Comparison of ENCODE assay signal across 9 cellular contexts in the genomic region with DNA sequence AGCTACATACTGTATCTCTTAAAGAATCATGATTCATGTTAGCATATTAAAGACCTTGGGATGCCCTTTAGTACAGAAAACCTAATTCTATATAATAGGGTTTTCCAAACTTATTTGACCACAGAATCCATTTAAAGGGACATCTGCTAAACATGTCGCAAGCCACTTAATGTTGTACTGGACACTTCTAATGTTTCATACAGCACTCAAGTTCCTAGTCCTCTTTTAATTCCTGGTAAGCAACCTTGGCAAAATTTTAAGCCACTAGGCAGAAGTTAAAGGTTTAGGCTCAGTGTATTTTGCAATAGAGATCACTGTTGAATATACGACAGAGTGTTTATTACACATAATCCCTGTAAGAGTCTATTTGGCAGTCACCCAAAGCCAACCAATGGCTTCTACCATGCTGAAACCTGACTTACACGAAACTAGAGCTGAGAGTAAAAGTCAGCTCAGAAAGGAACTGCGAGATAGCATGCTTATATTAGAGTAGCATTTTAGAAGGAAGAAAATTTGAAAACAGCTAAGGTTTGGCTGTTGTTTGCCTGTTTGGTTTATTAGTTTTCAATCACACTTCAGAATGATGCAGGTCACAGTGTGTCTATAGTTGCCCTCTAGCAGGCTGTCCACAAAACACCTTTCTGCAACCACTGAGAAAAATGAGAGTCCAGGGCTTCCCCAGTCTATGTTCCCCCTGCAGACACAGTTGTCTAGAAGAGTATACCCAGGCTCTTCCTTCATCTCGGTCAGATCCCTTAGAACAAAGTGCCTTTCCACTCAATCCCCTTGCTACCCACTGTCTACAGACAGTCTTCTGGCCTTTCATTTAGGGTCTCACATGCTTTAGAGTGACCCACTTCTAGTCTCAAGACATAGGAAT.
A peak's percentile ranks its signal among the peaks of the same experiment; 100 is the strongest.
DNase-seq lines count a peak whose midpoint lies in the region; ATAC-seq and TF ChIP-seq lines count a peak whose summit lies in the region.
"Had no signal": no experiment of that assay in that cellular context is flagged by ENCODE, and none has a peak within 500 bp of the region (broad histone marks: within the 10 kb centered on the region; RNA-seq: fewer than 3 reads in every experiment).

No MANE protein-coding gene starts in this region.

- peaks cover 2% of the 10 kb centered on the region for H3K36me3 Mint-ChIP-seq in central memory CD8-positive, alpha-beta T cell (ENCODE audit: insufficient read depth)
- no peaks in the 10 kb centered on the region for H3K36me3 Mint-ChIP-seq in CD8-positive, alpha-beta T cell

- no peaks in the 10 kb centered on the region for H3K9me3 Mint-ChIP-seq in central memory CD8-positive, alpha-beta T cell
- no peaks in the 10 kb centered on the region for H3K9me3 Mint-ChIP-seq in CD8-positive, alpha-beta T cell

- no peaks in the 10 kb centered on the region for H3K36me3 ChIP-seq in gastrocnemius medialis
- no peaks in the 10 kb centered on the region for H3K36me3 ChIP-seq in CD8-positive, alpha-beta T cell (ENCODE audit: insufficient read depth, low read length)

- TF ChIP-seq CTCF in gastrocnemius medialis (IDR thresholded peaks at IDR 0.05 in 4 of 5, conservative IDR thresholded peaks at IDR 0.05 in 1 of 5) = no peak
- no peak for TF ChIP-seq CTCF in CD8-positive, alpha-beta T cell (IDR thresholded peaks at IDR 0.05)

- peak overlapping the region; percentile 73 for H3K4me3 Mint-ChIP-seq in central memory CD8-positive, alpha-beta T cell
- H3K4me3 Mint-ChIP-seq in CD8-positive, alpha-beta T cell = no peak overlapping the region

- H3K27ac Mint-ChIP-seq in central memory CD8-positive, alpha-beta T cell (ENCODE audit: low read depth) = peak overlapping the region; percentile 11
- H3K27ac Mint-ChIP-seq in CD8-positive, alpha-beta T cell = no peak overlapping the region

- no peaks in the 10 kb centered on the region for H3K9me3 ChIP-seq in gastrocnemius medialis
- H3K9me3 ChIP-seq in CD8-positive, alpha-beta T cell (ENCODE audit: low read length) = no peaks in the 10 kb centered on the region

- ATAC-seq in central memory CD8-positive, alpha-beta T cell (replicated peaks; ENCODE audit: extremely low read depth, poor library complexity, severe bottlenecking) = no peak
- ATAC-seq in gastrocnemius medialis = peak; percentile 92 to 94
- no peak for ATAC-seq in GM21381 (IDR thresholded peaks at IDR 0.05; ENCODE audit: unreplicated experiment)
- no peak for ATAC-seq in CD8-positive, alpha-beta T cell

- in situ Hi-C loops in gastrocnemius medialis (cut with MboI; ENCODE audit: low sequenced_read_pairs in 4 of 4) = loop anchor here in 2 of 4 donors (10.0 to 25.0 kb wide), 3 partner anchors 122 to 615 kb away; no protein-coding TSS in a partner anchor

- CTCF ChIA-PET in CD8-positive, alpha-beta T cell (lab: Charles Lee) = interaction anchor here (1.0 kb wide), 1 partner anchor 42 kb away, joined by 4 read pairs; no protein-coding TSS in a partner anchor

- intact Hi-C loops in gastrocnemius medialis (cut with DNase I; ENCODE audit: low total_unique reads) = loop anchor here (5.0 to 10.0 kb wide), 2 partner anchors 68 to 135 kb away; no protein-coding TSS in a partner anchor
- intact Hi-C loops in CD8-positive, alpha-beta T cell (cut with DNase I, micrococcal nuclease) = no loop called here

- H3K27ac ChIP-seq in gastrocnemius medialis = peak overlapping the region in 2 of 4 donors; percentile 14 to 17
- H3K27ac ChIP-seq in CD8-positive, alpha-beta T cell (ENCODE audit: low read depth, low read length) = no peak overlapping the region

- H3K27me3 ChIP-seq in gastrocnemius medialis = no peaks in the 10 kb centered on the region
- no peaks in the 10 kb centered on the region for H3K27me3 ChIP-seq in CD8-positive, alpha-beta T cell (ENCODE audit: insufficient read depth, low read length)

- TF ChIP-seq POLR2A in gastrocnemius medialis (IDR thresholded peaks at IDR 0.05) = no peak

- POLR2A ChIA-PET in CD8-positive, alpha-beta T cell (lab: Charles Lee) = no interaction called here

- H3K4me1 Mint-ChIP-seq in central memory CD8-positive, alpha-beta T cell = peaks cover 19% of the 10 kb centered on the region
- H3K4me1 Mint-ChIP-seq in CD8-positive, alpha-beta T cell (ENCODE audit: low read depth) = peaks cover 7% of the 10 kb centered on the region

- peak; percentile 6 for DNase-seq in SKM-1 treated with dmso at 0.1 percent for 144 hours (lab: John Stamatoyannopoulos, UW; ENCODE audit: unreplicated experiment)
- no peak for DNase-seq in SKM-1 (lab: John Stamatoyannopoulos, UW; ENCODE audit: unreplicated experiment)
- peak; percentile 63 for DNase-seq in NCI-H2196 (lab: John Stamatoyannopoulos, UW; ENCODE audit: unreplicated experiment)
- no peak for DNase-seq in central memory CD8-positive, alpha-beta T cell (ENCODE audit: low spot score in 2 of 2)
- peak; percentile 56 to 61 for DNase-seq in gastrocnemius medialis
- no peak for DNase-seq in nucleus accumbens (lab: John Stamatoyannopoulos, UW)
- DNase-seq in CD8-positive, alpha-beta T cell = no peak
- DNase-seq: activated CD8-positive, alpha-beta memory T cell treated with anti-CD3 and anti-CD28 coated beads for 24 hours had no signal

- H3K27me3 Mint-ChIP-seq in central memory CD8-positive, alpha-beta T cell = no peaks in the 10 kb centered on the region
- no peaks in the 10 kb centered on the region for H3K27me3 Mint-ChIP-seq in CD8-positive, alpha-beta T cell (ENCODE audit: low read depth)

- peaks cover 19 to 25% of the 10 kb centered on the region in 2 donors for H3K4me1 ChIP-seq in gastrocnemius medialis
- H3K4me1 ChIP-seq in CD8-positive, alpha-beta T cell (ENCODE audit: insufficient read depth, low read length) = peaks cover 15% of the 10 kb centered on the region

- no peak overlapping the region for H3K4me3 ChIP-seq in gastrocnemius medialis
- H3K4me3 ChIP-seq in CD8-positive, alpha-beta T cell (ENCODE audit: low read depth, low read length) = no peak overlapping the region

Comparison
In these comparisons a context has a peak if more than half of its experiments do, and no peak if none do; other contexts are left out.
1. DNase-seq: peak in SKM-1 treated with dmso at 0.1 percent for 144 hours (single experiment), NCI-H2196 (single experiment) and gastrocnemius medialis (2 of 2); none in SKM-1 (single experiment), central memory CD8-positive, alpha-beta T cell (0 of 2), nucleus accumbens (0 of 56) and CD8-positive, alpha-beta T cell (0 of 7).
2. ATAC-seq: peak in gastrocnemius medialis (2 of 2); none in central memory CD8-positive, alpha-beta T cell (single experiment), GM21381 (single experiment) and CD8-positive, alpha-beta T cell (single experiment).